In genomic region chr10:69412232-69412631, GRCh38 we compare ENCODE assay signal across 22 cellular contexts. TPM values are rescaled to one million over a fixed set of nuclear protein-coding genes. Genes with fewer than 3 reads are reported as not detected.
"Had no signal": no experiment of that assay in that cellular context is flagged by ENCODE, and none has a peak within 500 bp of the region (broad histone marks: within the 10 kb centered on the region; RNA-seq: fewer than 3 reads in every experiment).

No MANE protein-coding gene starts in this region.

- H3K4me1 ChIP-seq: parathyroid adenoma had no signal

- H3K4me3 Mint-ChIP-seq: activated naive CD4-positive, alpha-beta T cell treated with anti-CD3 and anti-CD28 coated beads, Interleukin-2, amount 10 ng/mL, durations not matched to agents 7 days and 5 days; activated T-cell treated with anti-CD3 and anti-CD28 coated beads, Interleukin-2, amount 50 U/mL, for 4 hours; central memory CD8-positive, alpha-beta T cell; memory B cell; naive thymus-derived CD8-positive, alpha-beta T cell; stimulated activated naive B cell treated with anti-CD40 and anti-IgM and Interleukin-4, amounts not matched to agents 10 μg/mL and 1 μg/mL and 100 μg/mL, for 72 hours had no signal

- ATAC-seq: activated T-cell treated with anti-CD3 and anti-CD28 coated beads, Interleukin-2, amount 50 U/mL, for 4 hours; gastrocnemius medialis; heart right ventricle; mucosa of descending colon; naive thymus-derived CD8-positive, alpha-beta T cell; sciatic nerve; stimulated activated naive B cell treated with anti-CD40 and anti-IgM and Interleukin-4, amounts not matched to agents 10 μg/mL and 1 μg/mL and 100 μg/mL, for 72 hours had no signal

- H3K9me3 ChIP-seq: ascending aorta, gastrocnemius medialis, heart right ventricle, mucosa of descending colon, neutrophil, tibial nerve had no signal

- H3K79me2 ChIP-seq: parathyroid adenoma had no signal

- DNase-seq: activated CD4-positive, alpha-beta T cell treated with anti-CD3 and anti-CD28 coated beads, Interleukin-2, amount 50 U/mL, for 1 hour; activated CD4-positive, CD25-positive, alpha-beta regulatory T cell treated with anti-CD3 and anti-CD28 coated beads, Interleukin-2, amount 50 U/mL, for 72 hours; activated CD8-positive, alpha-beta memory T cell treated with anti-CD3 and anti-CD28 coated beads, Interleukin-2, amount 50 U/mL, for 4 hours; activated naive CD4-positive, alpha-beta T cell treated with anti-CD3 and anti-CD28 coated beads, Interleukin-2, amount 10 ng/mL, durations not matched to agents 7 days and 5 days; activated T-cell treated with anti-CD3 and anti-CD28 coated beads, Interleukin-2, amount 50 U/mL, for 4 hours; gastrocnemius medialis; heart right ventricle; mucosa of descending colon; naive thymus-derived CD8-positive, alpha-beta T cell; stimulated activated CD4-positive, alpha-beta T cell treated with anti-CD3 and anti-CD28 coated beads, Interleukin-4, amount 100 ng/mL, for 4 hours; stimulated activated naive B cell treated with anti-CD40 and anti-IgM and Interleukin-4, amounts not matched to agents 10 μg/mL and 1 μg/mL and 100 μg/mL, for 72 hours; T-helper 9 cell had no signal

- H3K27ac ChIP-seq: gastrocnemius medialis, heart right ventricle, neutrophil, parathyroid adenoma, VCaP had no signal

- H3K4me3 ChIP-seq: ascending aorta, coronary artery, gastrocnemius medialis, heart right ventricle, mucosa of descending colon, tibial nerve had no signal

- H3K36me3 ChIP-seq: ascending aorta, gastrocnemius medialis, heart right ventricle, neutrophil, tibial nerve had no signal

- H2AFZ ChIP-seq: parathyroid adenoma had no signal

- H3K27ac Mint-ChIP-seq: activated naive CD4-positive, alpha-beta T cell treated with anti-CD3 and anti-CD28 coated beads, Interleukin-2, amount 10 ng/mL, durations not matched to agents 7 days and 5 days; memory B cell; naive thymus-derived CD8-positive, alpha-beta T cell; stimulated activated naive B cell treated with anti-CD40 and anti-IgM and Interleukin-4, amounts not matched to agents 10 μg/mL and 1 μg/mL and 100 μg/mL, for 72 hours had no signal

- H3K9ac ChIP-seq: parathyroid adenoma had no signal

- H3K27me3 ChIP-seq: ascending aorta, gastrocnemius medialis, heart right ventricle, tibial nerve had no signal

- H3K36me3 Mint-ChIP-seq: activated naive CD4-positive, alpha-beta T cell treated with anti-CD3 and anti-CD28 coated beads, Interleukin-2, amount 10 ng/mL, durations not matched to agents 7 days and 5 days; memory B cell; naive thymus-derived CD8-positive, alpha-beta T cell; stimulated activated naive B cell treated with anti-CD40 and anti-IgM and Interleukin-4, amounts not matched to agents 10 μg/mL and 1 μg/mL and 100 μg/mL, for 72 hours had no signal

RNA-seq across cellular contexts. Expression of gene TACR2, which starts 4.5 kb away (rescaled TPM):
- total RNA-seq: ascending aorta; kidney epithelial cell; naive thymus-derived CD8-positive, alpha-beta T cell had no signal
- polyA plus RNA-seq: naive thymus-derived CD8-positive, alpha-beta T cell had no signal
